Comparison of ENCODE assay signal across 20 cellular contexts in genomic region chr12:1920436-1920835, GRCh38. TPM values are rescaled to one million over a fixed set of nuclear protein-coding genes. Genes with fewer than 3 reads are reported as not detected.
DNase-seq lines count a peak whose midpoint lies in the region; ATAC-seq and TF ChIP-seq lines count a peak whose summit lies in the region.
"Had no signal": no experiment of that assay in that cellular context is flagged by ENCODE, and none has a peak within 500 bp of the region (broad histone marks: within the 10 kb centered on the region; RNA-seq: fewer than 3 reads in every experiment).

No MANE protein-coding gene starts in this region.

- no peak overlapping the region for H3K27ac Mint-ChIP-seq in activated CD8-positive, alpha-beta memory T cell treated with anti-CD3 and anti-CD28 coated beads, Interleukin-2, amount 10 ng/mL, durations not matched to agents 7 days and 5 days
- peak overlapping the region; percentile 71 for H3K27ac Mint-ChIP-seq in stimulated activated memory B cell treated with anti-CD40 and anti-IgM and Interleukin-4, amounts not matched to agents 10 μg/mL and 1 μg/mL and 100 μg/mL, for 72 hours
- H3K27ac Mint-ChIP-seq: activated naive CD8-positive, alpha-beta T cell had no signal

- CTCF ChIA-PET in activated CD8-positive, alpha-beta memory T cell treated with anti-CD3 and anti-CD28 coated beads, Interleukin-2, amount 10 ng/mL, durations not matched to agents 7 days and 5 days (lab: Charles Lee): interaction anchor here (0.9 to 2.4 kb wide), 2 partner anchors 19 to 125 kb away, joined by 3 to 12 read pairs; no protein-coding TSS in a partner anchor

- no peak overlapping the region for H3K9ac ChIP-seq in MM.1S (ENCODE audit: low read length)

- DNase-seq in activated CD8-positive, alpha-beta memory T cell treated with anti-CD3 and anti-CD28 coated beads, Interleukin-2, amount 10 ng/mL, durations not matched to agents 7 days and 5 days: peak; percentile 38
- DNase-seq in activated CD8-positive, alpha-beta memory T cell treated with anti-CD3 and anti-CD28 coated beads, Interleukin-2, amount 50 U/mL, for 4 hours: no peak
- DNase-seq in HuH-7.5 (ENCODE audit: low spot score) (peak; percentile 0), hepatic stellate cell (ENCODE audit: low spot score) (peak; percentile 0), MM.1S (no peak), ureter (ENCODE audit: low spot score) (no peak), substantia nigra (lab: John Stamatoyannopoulos, UW) (no peak)
- DNase-seq: activated CD4-positive, CD25-positive, alpha-beta regulatory T cell treated with anti-CD3 and anti-CD28 coated beads, Interleukin-2, amount 50 U/mL, for 72 hours; effector CD8-positive, alpha-beta T cell; IMR-90; NCI-H146; NCI-H526; T1000 had no signal

- H4K20me1 ChIP-seq in MM.1S (ENCODE audit: insufficient read depth, low read length): no peaks in the 10 kb centered on the region

- no peak overlapping the region for H3K27ac ChIP-seq in MM.1S (ENCODE audit: low read length)
- no peak overlapping the region for H3K27ac ChIP-seq in substantia nigra (ENCODE audit: low read depth, low read length, poor library complexity, severe bottlenecking)
- H3K27ac ChIP-seq: esophagus muscularis mucosa had no signal

- peaks cover 17% of the 10 kb centered on the region for H3K27me3 ChIP-seq in MM.1S (replicated peaks; ENCODE audit: insufficient read depth, low read length)
- H3K27me3 ChIP-seq: esophagus muscularis mucosa, upper lobe of left lung had no signal

- H3K4me1 ChIP-seq in MM.1S (ENCODE audit: low read length): no peaks in the 10 kb centered on the region
- H3K4me1 ChIP-seq: upper lobe of left lung had no signal

- no peak overlapping the region for H3K4me3 Mint-ChIP-seq in activated CD8-positive, alpha-beta memory T cell treated with anti-CD3 and anti-CD28 coated beads, Interleukin-2, amount 10 ng/mL, durations not matched to agents 7 days and 5 days
- no peak overlapping the region for H3K4me3 Mint-ChIP-seq in stimulated activated memory B cell treated with anti-CD40 and anti-IgM and Interleukin-4, amounts not matched to agents 10 μg/mL and 1 μg/mL and 100 μg/mL, for 72 hours
- H3K4me3 Mint-ChIP-seq: activated naive CD8-positive, alpha-beta T cell had no signal

- TF ChIP-seq CTCF in MM.1S (IDR thresholded peaks at IDR 0.05; ENCODE audit: low read length): no peak

- no peaks in the 10 kb centered on the region for H3K9me3 ChIP-seq in MM.1S (replicated peaks; ENCODE audit: insufficient read depth, low read length)
- H3K9me3 ChIP-seq: esophagus muscularis mucosa, upper lobe of left lung had no signal

- no peaks in the 10 kb centered on the region for H3K79me2 ChIP-seq in MM.1S (ENCODE audit: low read length)

- H3K36me3 Mint-ChIP-seq in activated CD8-positive, alpha-beta memory T cell treated with anti-CD3 and anti-CD28 coated beads, Interleukin-2, amount 10 ng/mL, durations not matched to agents 7 days and 5 days: no peaks in the 10 kb centered on the region
- H3K36me3 Mint-ChIP-seq in stimulated activated memory B cell treated with anti-CD40 and anti-IgM and Interleukin-4, amounts not matched to agents 10 μg/mL and 1 μg/mL and 100 μg/mL, for 72 hours: peaks cover 22% of the 10 kb centered on the region
- H3K36me3 Mint-ChIP-seq: activated naive CD8-positive, alpha-beta T cell had no signal

- H3K9me3 Mint-ChIP-seq in activated CD8-positive, alpha-beta memory T cell treated with anti-CD3 and anti-CD28 coated beads, Interleukin-2, amount 10 ng/mL, durations not matched to agents 7 days and 5 days (ENCODE audit: low read depth): no peaks in the 10 kb centered on the region
- H3K9me3 Mint-ChIP-seq in stimulated activated memory B cell treated with anti-CD40 and anti-IgM and Interleukin-4, amounts not matched to agents 10 μg/mL and 1 μg/mL and 100 μg/mL, for 72 hours: peaks cover 3% of the 10 kb centered on the region

- H3K4me1 Mint-ChIP-seq in activated CD8-positive, alpha-beta memory T cell treated with anti-CD3 and anti-CD28 coated beads, Interleukin-2, amount 10 ng/mL, durations not matched to agents 7 days and 5 days: peaks cover 17% of the 10 kb centered on the region
- H3K4me1 Mint-ChIP-seq in stimulated activated memory B cell treated with anti-CD40 and anti-IgM and Interleukin-4, amounts not matched to agents 10 μg/mL and 1 μg/mL and 100 μg/mL, for 72 hours: peaks cover 70% of the 10 kb centered on the region

- H3K9me2 ChIP-seq in MM.1S (replicated peaks; ENCODE audit: insufficient read depth, low read length): no peaks in the 10 kb centered on the region

- H3K27me3 Mint-ChIP-seq in activated CD8-positive, alpha-beta memory T cell treated with anti-CD3 and anti-CD28 coated beads, Interleukin-2, amount 10 ng/mL, durations not matched to agents 7 days and 5 days: peaks cover 15% of the 10 kb centered on the region
- peaks cover 13% of the 10 kb centered on the region for H3K27me3 Mint-ChIP-seq in stimulated activated memory B cell treated with anti-CD40 and anti-IgM and Interleukin-4, amounts not matched to agents 10 μg/mL and 1 μg/mL and 100 μg/mL, for 72 hours

- no peaks in the 10 kb centered on the region for H3K36me3 ChIP-seq in MM.1S (replicated peaks; ENCODE audit: insufficient read depth, low read length)
- H3K36me3 ChIP-seq: esophagus muscularis mucosa, upper lobe of left lung had no signal

- no peak overlapping the region for H3K4me3 ChIP-seq in MM.1S (ENCODE audit: low read length)
- H3K4me3 ChIP-seq: esophagus muscularis mucosa had no signal

- H3F3A ChIP-seq in MM.1S (ENCODE audit: insufficient read depth, low read length): no peaks in the 10 kb centered on the region

- no peak overlapping the region for H3K4me2 ChIP-seq in MM.1S (ENCODE audit: low read depth, low read length)

- no peak for ATAC-seq in activated CD8-positive, alpha-beta memory T cell treated with anti-CD3 and anti-CD28 coated beads, Interleukin-2, amount 10 ng/mL, durations not matched to agents 7 days and 5 days
- ATAC-seq in stimulated activated memory B cell treated with anti-CD40 and anti-IgM and Interleukin-4, amounts not matched to agents 10 μg/mL and 1 μg/mL and 100 μg/mL, for 72 hours: no peak
- ATAC-seq: right cardiac atrium had no signal

- H2AFZ ChIP-seq in MM.1S (ENCODE audit: low read length): no peak overlapping the region

RNA-seq across cellular contexts. Expression of gene CACNA2D4, which starts 2.0 kb away (rescaled TPM):
- 1 to 10 TPM; 5.9 to 8.2 TPM for total RNA-seq in activated CD8-positive, alpha-beta memory T cell treated with anti-CD3 and anti-CD28 coated beads, Interleukin-2, amount 10 ng/mL, durations not matched to agents 7 days and 5 days
- 3.4 TPM for total RNA-seq in ureter
- total RNA-seq: frontal cortex, lung microvascular endothelial cell had no signal

Comparison
In these comparisons a context has a peak if more than half of its experiments do, and no peak if none do; other contexts are left out.
1. DNase-seq: peak in activated CD8-positive, alpha-beta memory T cell treated with anti-CD3 and anti-CD28 coated beads, Interleukin-2, amount 10 ng/mL, durations not matched to agents 7 days and 5 days (single experiment), HuH-7.5 (single experiment) and hepatic stellate cell (single experiment); none in activated CD8-positive, alpha-beta memory T cell treated with anti-CD3 and anti-CD28 coated beads, Interleukin-2, amount 50 U/mL, for 4 hours (single experiment), MM.1S (single experiment), ureter (single experiment) and substantia nigra (0 of 49).